ENCODE assay signal across 21 cellular contexts in genomic region chr14:71454010-71454409, GRCh38.
DNase-seq lines count a peak whose midpoint lies in the region; ATAC-seq, FAIRE-seq and TF ChIP-seq lines count a peak whose summit lies in the region.
"Had no signal": no experiment of that assay in that cellular context is flagged by ENCODE, and none has a peak within 500 bp of the region (broad histone marks: within the 10 kb centered on the region; RNA-seq: fewer than 3 reads in every experiment).

No MANE protein-coding gene starts in this region.

- intact Hi-C loops in HepG2 (cut with micrococcal nuclease; ENCODE audit: unreplicated experiment): no loop called here
- intact Hi-C loops in right lobe of liver (cut with DNase I): no loop called here
- intact Hi-C loops in K562 (cut with micrococcal nuclease): no loop called here

- no peaks in the 10 kb centered on the region for H3K9me1 ChIP-seq in K562 (ENCODE audit: control insufficient read depth, insufficient read depth, low read length)

- H3K27me3 Mint-ChIP-seq in activated T-cell treated with anti-CD3 and anti-CD28 coated beads, Interleukin-2, amount 50 U/mL, for 24 hours: no peaks in the 10 kb centered on the region
- H3K27me3 Mint-ChIP-seq: B cell; CD4-positive, alpha-beta T cell had no signal

- POLR2A ChIA-PET in HepG2 (lab: Yijun Ruan, JAX): no interaction called here
- POLR2A ChIA-PET in K562 (lab: Yijun Ruan, JAX): no interaction called here

- DNase-seq in HepG2 (ENCODE audit: low spot score): no peak
- no peak for DNase-seq in right lobe of liver
- DNase-seq in K562 (ENCODE audit: extremely low read depth in 1 of 4, low spot score in 3 of 4): no peak
- no peak for DNase-seq in HK-2 (ENCODE audit: unreplicated experiment)
- DNase-seq in activated T-cell treated with anti-CD3 and anti-CD28 coated beads, Interleukin-2, amount 50 U/mL, for 24 hours: no peak
- DNase-seq in SKM-1 (lab: John Stamatoyannopoulos, UW; ENCODE audit: unreplicated experiment): no peak
- DNase-seq: AML-193; Caco-2; Calu3; CD4-positive, alpha-beta T cell; CD8-positive, alpha-beta T cell; DMS79 treated with DMSO at 0.1 percent for 48 hours; GF-D8 had no signal

- no peak overlapping the region for H3K4me3 Mint-ChIP-seq in activated T-cell treated with anti-CD3 and anti-CD28 coated beads, Interleukin-2, amount 50 U/mL, for 24 hours
- H3K4me3 Mint-ChIP-seq: B cell; CD4-positive, alpha-beta T cell; CD8-positive, alpha-beta T cell had no signal

- H3K9me3 Mint-ChIP-seq in activated T-cell treated with anti-CD3 and anti-CD28 coated beads, Interleukin-2, amount 50 U/mL, for 24 hours: no peaks in the 10 kb centered on the region
- H3K9me3 Mint-ChIP-seq: CD4-positive, alpha-beta T cell; CD8-positive, alpha-beta T cell had no signal

- no peak for FAIRE-seq in HepG2 (lab: Jason Lieb, UNC)
- no peak for FAIRE-seq in K562 (lab: Jason Lieb, UNC)
- FAIRE-seq: A549, D721Med, G401.6, GM18507 had no signal

- CTCF ChIA-PET in HepG2 (lab: Yijun Ruan, JAX; ENCODE audit: low intra/inter-chr PET ratio, low total read pairs): no interaction called here
- CTCF ChIA-PET in K562 (lab: Yijun Ruan, JAX; ENCODE audit: low intra/inter-chr PET ratio): no interaction called here

- H3K27ac Mint-ChIP-seq in activated T-cell treated with anti-CD3 and anti-CD28 coated beads, Interleukin-2, amount 50 U/mL, for 24 hours: no peak overlapping the region
- H3K27ac Mint-ChIP-seq: B cell; CD4-positive, alpha-beta T cell; CD8-positive, alpha-beta T cell had no signal

- H3K79me2 ChIP-seq in HepG2 (ENCODE audit: insufficient read depth, low read length): peaks cover 3% of the 10 kb centered on the region
- H3K79me2 ChIP-seq in K562 (ENCODE audit: control insufficient read depth, insufficient read depth, low read length): no peaks in the 10 kb centered on the region

- H2AFZ ChIP-seq in HepG2 (ENCODE audit: low read length) (no peak overlapping the region), K562 (ENCODE audit: low read depth, low read length) (no peak overlapping the region)

- H3K4me2 ChIP-seq in HepG2 (ENCODE audit: low read depth, low read length): no peak overlapping the region
- H3K4me2 ChIP-seq in K562 (ENCODE audit: insufficient read depth, low read length): no peak overlapping the region

- H3K4me3 ChIP-seq in HepG2 (replicated peaks in 1 of 3; ENCODE audit: insufficient read depth in 1 of 3, low read depth in 2 of 3, low read length in 3 of 3): no peak overlapping the region
- H3K4me3 ChIP-seq in right lobe of liver: no peak overlapping the region
- H3K4me3 ChIP-seq in K562: no peak overlapping the region
- H3K4me3 ChIP-seq: A549; BLaER1 treated with 17β-estradiol and CSF1 and Interleukin-3, amounts not matched to agents 10 nM and 100 nM had no signal

- WGBS in HepG2 (ENCODE audit: low lambda C conversion rate): 94% methylated on average over 2 of the region's 2 CpGs
- WGBS in right lobe of liver (ENCODE audit: insufficient coverage, low coverage, low lambda C conversion rate, missing lambda C conversion rate): 96% methylated on average over 2 of the region's 2 CpGs
- 33% methylated on average over 2 of the region's 2 CpGs for WGBS in K562 (ENCODE audit: insufficient coverage, low coverage, missing lambda C conversion rate)

- TF ChIP-seq EP300 in HepG2 (IDR thresholded peaks at IDR 0.05; ENCODE audit: low read depth in 2 of 2, low read length in 2 of 2): no peak
- no peak for TF ChIP-seq EP300 in HepG2 (CRISPR knock-in tag; IDR thresholded peaks at IDR 0.05; ENCODE audit: borderline replicate concordance)
- no peak for TF ChIP-seq EP300 in K562 (IDR thresholded peaks at IDR 0.05; ENCODE audit: low read length)

- no peak for TF ChIP-seq CTCF in HepG2 (CRISPR knock-in tag; IDR thresholded peaks at IDR 0.05)
- no peak for TF ChIP-seq CTCF in right lobe of liver (IDR thresholded peaks at IDR 0.05)
- TF ChIP-seq CTCF in VCaP (conservative IDR thresholded peaks at IDR 0.05): no peak
- no peak for TF ChIP-seq CTCF in K562 (IDR thresholded peaks at IDR 0.05 in 2 of 3, conservative IDR thresholded peaks at IDR 0.05 in 1 of 3; ENCODE audit: insufficient read depth in 2 of 3, low read depth in 1 of 3, low read length in 3 of 3)

- H3K9me3 ChIP-seq in HepG2 (ENCODE audit: low read length) (no peaks in the 10 kb centered on the region), right lobe of liver (no peaks in the 10 kb centered on the region), K562 (replicated peaks; ENCODE audit: control insufficient read depth, insufficient read depth, low read depth, low read length) (no peaks in the 10 kb centered on the region)
- H3K9me3 ChIP-seq: A549, Caco-2 had no signal

- H3K27ac ChIP-seq in HepG2 (ENCODE audit: extremely low read length, insufficient read depth, low read length) (no peak overlapping the region), right lobe of liver (no peak overlapping the region), VCaP (peak overlapping the region; percentile 46; the same call in 1 of the 2 replicates), K562 (ENCODE audit: extremely low read depth, low read depth, low read length) (no peak overlapping the region)
- H3K27ac ChIP-seq: A549, C4-2B had no signal

- peaks cover 19% of the 10 kb centered on the region for H3K4me1 Mint-ChIP-seq in activated T-cell treated with anti-CD3 and anti-CD28 coated beads, Interleukin-2, amount 50 U/mL, for 24 hours (ENCODE audit: low read depth)

- in situ Hi-C loops in HepG2 (cut with HindIII; ENCODE audit: extremely low pct_ligation_motif_present, low pct_unique_long_range_greater_than_20kb): no loop called here
- in situ Hi-C loops in K562 (cut with MboI): no loop called here

- TF ChIP-seq POLR2A in HepG2 (IDR thresholded peaks at IDR 0.05; ENCODE audit: insufficient read depth in 1 of 2, low read depth in 2 of 2, low read length in 2 of 2) (no peak), right lobe of liver (IDR thresholded peaks at IDR 0.05) (no peak), K562 (conservative IDR thresholded peaks at IDR 0.05) (no peak)

- BruUV-seq in HepG2 (replicated peaks; lab: Mats Ljungman, UMichigan) (no TSS peak), K562 (replicated peaks; lab: Mats Ljungman, UMichigan) (no TSS peak)

- H3K27me3 ChIP-seq in HepG2 (ENCODE audit: control insufficient read depth in 1 of 2, insufficient read depth in 2 of 2, low read length in 2 of 2) (no peaks in the 10 kb centered on the region), right lobe of liver (no peaks in the 10 kb centered on the region), K562 (ENCODE audit: control insufficient read depth in 2 of 2, insufficient read depth in 2 of 2, low read length in 2 of 2) (no peaks in the 10 kb centered on the region)
- H3K27me3 ChIP-seq: BLaER1 treated with 17β-estradiol and CSF1 and Interleukin-3, amounts not matched to agents 10 nM and 100 nM had no signal

- no peaks in the 10 kb centered on the region for H3K4me1 ChIP-seq in HepG2 (ENCODE audit: insufficient read depth, low read length)
- H3K4me1 ChIP-seq in right lobe of liver: peaks cover 0 to 9% (median 0%) of the 10 kb centered on the region in 4 donors
- peaks cover 0 to 2% of the 10 kb centered on the region in 2 experiments; a peak in 1 of 5 replicates for H3K4me1 ChIP-seq in K562 (replicated peaks in 1 of 2; ENCODE audit: control insufficient read depth in 2 of 2, insufficient read depth in 2 of 2, low read length in 2 of 2)
- H3K4me1 ChIP-seq: Caco-2 had no signal

- H3K9ac ChIP-seq in HepG2 (ENCODE audit: insufficient read depth, low read depth, low read length) (no peak overlapping the region), K562 (ENCODE audit: insufficient read depth in 1 of 2, low read depth in 2 of 2, low read length in 2 of 2) (no peak overlapping the region)
- H3K9ac ChIP-seq: BLaER1 treated with 17β-estradiol and CSF1 and Interleukin-3, amounts not matched to agents 10 nM and 100 nM had no signal

- H3K36me3 ChIP-seq in HepG2 (replicated peaks in 1 of 2; ENCODE audit: control insufficient read depth in 1 of 2, insufficient read depth in 2 of 2, low read length in 2 of 2) (no peaks in the 10 kb centered on the region), right lobe of liver (no peaks in the 10 kb centered on the region), K562 (ENCODE audit: control insufficient read depth, insufficient read depth, low read length) (no peaks in the 10 kb centered on the region)

- H4K20me1 ChIP-seq in HepG2 (ENCODE audit: insufficient read depth, low read length) (no peaks in the 10 kb centered on the region), K562 (replicated peaks; ENCODE audit: control insufficient read depth, insufficient read depth, low read length) (no peaks in the 10 kb centered on the region)

- peaks cover 4% of the 10 kb centered on the region for H3K36me3 Mint-ChIP-seq in activated T-cell treated with anti-CD3 and anti-CD28 coated beads, Interleukin-2, amount 50 U/mL, for 24 hours (ENCODE audit: low read depth)

- no peak for TF ChIP-seq RAD21 in HepG2 (CRISPR knock-in tag; IDR thresholded peaks at IDR 0.05)
- no peak for TF ChIP-seq RAD21 in K562 (CRISPR knock-in tag; conservative IDR thresholded peaks at IDR 0.05 in 1 of 2, IDR thresholded peaks at IDR 0.05 in 1 of 2)

- ATAC-seq in HepG2: no peak
- ATAC-seq in right lobe of liver: no peak
- ATAC-seq in K562: no peak
- ATAC-seq: A549; CD8-positive, alpha-beta T cell had no signal

TF ChIP-seq in HepG2, 621 proteins besides CTCF, POLR2A, EP300 and RAD21:
- TF ChIP-seq ZNF629 (CRISPR knock-in tag; conservative IDR thresholded peaks at IDR 0.05) (peak; percentile 49), ZNF550 (CRISPR knock-in tag; IDR thresholded peaks at IDR 0.05; ENCODE audit: borderline replicate concordance) (no peak)

TF ChIP-seq in K562, 482 proteins besides CTCF, POLR2A, EP300 and RAD21:
- TF ChIP-seq ESRRA (IDR thresholded peaks at IDR 0.05; ENCODE audit: borderline replicate concordance, low read depth) (peak; percentile 97), RBM25 (IDR thresholded peaks at IDR 0.05; ENCODE audit: low read depth, low read length, severe bottlenecking) (peak; percentile 53), PTBP1 (IDR thresholded peaks at IDR 0.05; ENCODE audit: low read depth, low read length) (no peak)

Comparison
In these comparisons a context has a peak if more than half of its experiments do, and no peak if none do; other contexts are left out.
1. Of the 241 proteins assayed by ChIP-seq in both HepG2 and K562: peak only in HepG2: none; only in K562: ESRRA; in both: none; in neither: 240.